ENCODE assay signal across 11 cellular contexts in the genomic region with DNA sequence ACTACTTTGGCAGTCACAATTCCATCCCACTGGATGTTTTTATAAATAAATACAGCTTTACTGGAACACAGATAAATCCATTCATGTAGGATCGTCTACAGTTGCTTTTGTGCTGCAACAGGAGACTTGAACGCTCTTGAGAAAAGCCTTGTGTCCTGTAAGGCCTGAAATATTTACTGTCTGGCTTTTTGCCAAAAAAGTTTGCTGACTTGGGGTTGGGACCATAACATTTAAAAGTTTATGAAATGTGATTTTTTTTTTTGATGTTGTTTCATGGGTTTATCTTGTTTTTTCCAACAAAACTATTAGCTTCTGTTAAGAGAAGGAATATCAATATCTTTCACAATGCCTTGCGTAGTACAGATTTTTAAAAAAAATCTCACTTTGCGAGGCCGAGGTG.
"Had no signal": no experiment of that assay in that cellular context is flagged by ENCODE, and none has a peak within 500 bp of the region (broad histone marks: within the 10 kb centered on the region; RNA-seq: fewer than 3 reads in every experiment).

No MANE protein-coding gene starts in this region.

- DNase-seq: GM23248, GOT3, H7, H9, HCEC 1CT, HFFc6 had no signal

- H3K4me1 ChIP-seq: HAP-1 had no signal

- FAIRE-seq: H1, H54 had no signal

- ATAC-seq: GM23338, HCT116 had no signal

- H2AFZ ChIP-seq: GM23248, GM23338 had no signal

- H3K9me3 ChIP-seq: HAP-1 had no signal

- H3K4me3 ChIP-seq: GM23248, GM23338, HAP-1 had no signal

- H3K4me2 ChIP-seq: GM23338 had no signal

- H3K27ac ChIP-seq: GM23248 had no signal

- H3K9ac ChIP-seq: GM23248 had no signal

- H3K36me3 ChIP-seq: HAP-1 had no signal
